1 cellular context compared by ENCODE assay signal in genomic region chr3:160449660-160450598, GRCh38.
TF ChIP-seq lines count a peak whose summit lies in the region.

Gene TRIM59 (minus strand): TSS chr3:160449786. CDS start chr3:160439183, 10,603 bp downstream.

TF ChIP-seq in HepG2, 621 proteins besides CTCF, POLR2A, EP300 and RAD21 (continued from another document and continues in another):
- TF ChIP-seq KIAA2018 (CRISPR knock-in tag; IDR thresholded peaks at IDR 0.05; ENCODE audit: borderline replicate concordance) (no peak), ATF2 (CRISPR knock-in tag; IDR thresholded peaks at IDR 0.05) (no peak), NKX3-1 (CRISPR knock-in tag; IDR thresholded peaks at IDR 0.05) (no peak), FIP1L1 (IDR thresholded peaks at IDR 0.05; ENCODE audit: borderline replicate concordance, insufficient read depth, low read depth, low read length) (no peak), ELF4 (CRISPR knock-in tag; IDR thresholded peaks at IDR 0.05; ENCODE audit: borderline replicate concordance) (no peak), ZNF549 (CRISPR knock-in tag; IDR thresholded peaks at IDR 0.05) (no peak), MZF1 (CRISPR knock-in tag; IDR thresholded peaks at IDR 0.05; ENCODE audit: borderline replicate concordance) (no peak), ARID5B (CRISPR knock-in tag; IDR thresholded peaks at IDR 0.05) (no peak), ZNF280D (CRISPR knock-in tag; IDR thresholded peaks at IDR 0.05) (no peak), HNRNPLL (IDR thresholded peaks at IDR 0.05; ENCODE audit: low read depth, low read length, poor library complexity, severe bottlenecking) (peak; percentile 57), ZNF251 (CRISPR knock-in tag; IDR thresholded peaks at IDR 0.05) (no peak), ZNF280B (CRISPR knock-in tag; IDR thresholded peaks at IDR 0.05; ENCODE audit: borderline replicate concordance) (0 out of 2 replicates have a peak, but pooled peaks have one; percentile 9), THAP11 (CRISPR knock-in tag; IDR thresholded peaks at IDR 0.05) (no peak), RBM22 (optimal IDR thresholded peaks at IDR 0.05; ENCODE audit: low read length) (no peak), PAWR (CRISPR knock-in tag; IDR thresholded peaks at IDR 0.05; ENCODE audit: borderline replicate concordance) (no peak), AGO2 (optimal IDR thresholded peaks at IDR 0.05; ENCODE audit: low read depth, low read length) (no peak), NFYC (CRISPR knock-in tag; IDR thresholded peaks at IDR 0.05) (peak; percentile 51), ZNF567 (CRISPR knock-in tag; IDR thresholded peaks at IDR 0.05; ENCODE audit: borderline replicate concordance) (no peak), ZBTB40 (IDR thresholded peaks at IDR 0.05) (no peak), ZBTB40 (CRISPR knock-in tag; IDR thresholded peaks at IDR 0.05) (no peak), MTA1 (CRISPR knock-in tag; IDR thresholded peaks at IDR 0.05; ENCODE audit: borderline replicate concordance) (no peak), RXRA (CRISPR knock-in tag; IDR thresholded peaks at IDR 0.05) (peak; percentile 47; the same call in 1 of the 2 replicates), SCMH1 (CRISPR knock-in tag; IDR thresholded peaks at IDR 0.05; ENCODE audit: borderline replicate concordance) (no peak), RELA (CRISPR knock-in tag; IDR thresholded peaks at IDR 0.05) (0 out of 2 replicates have a peak, but pooled peaks have one; percentile 44), ZNF484 (CRISPR knock-in tag; IDR thresholded peaks at IDR 0.05; ENCODE audit: borderline replicate concordance, low read depth) (no peak)
